In genomic region chr3:111978833-111979688, GRCh38 we compare ENCODE assay signal across 7 cellular contexts. TPM values are rescaled to one million over a fixed set of nuclear protein-coding genes. Genes with fewer than 3 reads are reported as not detected.
DNase-seq lines count a peak whose midpoint lies in the region; ATAC-seq, FAIRE-seq and TF ChIP-seq lines count a peak whose summit lies in the region.

TSS of gene ABHD10 (plus strand) at chr3:111979026. CDS start at chr3:111979062, 36 bp downstream.

- H3K36me3 Mint-ChIP-seq in brain = peaks cover 18% of the 10 kb centered on the region

- H3K27ac Mint-ChIP-seq in brain = peak within 1 kb of the TSS; percentile 71 to 98 (median 96)

- peaks cover 7% of the 10 kb centered on the region for H3K27me3 Mint-ChIP-seq in brain

- ATAC-seq in GM18517 (IDR thresholded peaks at IDR 0.05; ENCODE audit: unreplicated experiment) (peak; percentile 94), HG03039 (IDR thresholded peaks at IDR 0.05; ENCODE audit: unreplicated experiment) (peak; percentile 94), gastrocnemius medialis (peak; percentile 99 to 100)

- H3K9me3 ChIP-seq in iPS DF 6.9 (ENCODE audit: control insufficient read depth, insufficient read depth, low read length) (no peaks in the 10 kb centered on the region), gastrocnemius medialis (no peaks in the 10 kb centered on the region)

- H3K4me3 ChIP-seq in iPS DF 6.9 (ENCODE audit: low read length) (peak within 1 kb of the TSS; percentile 79), gastrocnemius medialis (peak within 1 kb of the TSS; percentile 78 to 96 (median 86))

- H3K4me1 ChIP-seq in iPS DF 6.9 (ENCODE audit: control insufficient read depth, insufficient read depth, low read length) = no peaks in the 10 kb centered on the region
- peaks cover 12 to 13% of the 10 kb centered on the region in 2 donors for H3K4me1 ChIP-seq in gastrocnemius medialis

- peak; percentile 86 for FAIRE-seq in TTC549 (lab: Jason Lieb, UNC)

- peaks cover 0 to 3% (median 0%) of the 10 kb centered on the region in 5 experiments for H3K9me3 Mint-ChIP-seq in brain

- intact Hi-C loops in gastrocnemius medialis (cut with DNase I; ENCODE audit: low total_unique reads) = loop anchor here (2.0 kb wide), 1 partner anchor 54 kb away; no protein-coding TSS in a partner anchor

- no peaks in the 10 kb centered on the region for H3K27me3 ChIP-seq in iPS DF 6.9 (ENCODE audit: control insufficient read depth, insufficient read depth, low read length)
- no peaks in the 10 kb centered on the region for H3K27me3 ChIP-seq in gastrocnemius medialis

- H3K4me1 Mint-ChIP-seq in brain = peaks cover 58% of the 10 kb centered on the region

- no CpG with 5 or more reads among the region's 50 CpGs for WGBS in iPS DF 6.9 (ENCODE audit: insufficient coverage, insufficient read length)

- TF ChIP-seq CTCF in brain (conservative IDR thresholded peaks at IDR 0.05) = no peak
- no peak for TF ChIP-seq CTCF in gastrocnemius medialis (IDR thresholded peaks at IDR 0.05 in 4 of 5, conservative IDR thresholded peaks at IDR 0.05 in 1 of 5)

- H3K27ac ChIP-seq in iPS DF 6.9 (ENCODE audit: low read length) (no peak within 1 kb of the TSS), gastrocnemius medialis (peak within 1 kb of the TSS; percentile 76 to 88 (median 83))

- H3K4me3 Mint-ChIP-seq in brain = peak within 1 kb of the TSS; percentile 77 to 88 (median 82)

- DNase-seq in NCI-H2107 (lab: John Stamatoyannopoulos, UW) (peak; percentile 99), iPS DF 6.9 (ENCODE audit: low read depth, low spot score) (peak; percentile 99), gastrocnemius medialis (peak; percentile 90 to 96)

- in situ Hi-C loops in gastrocnemius medialis (cut with MboI; ENCODE audit: low sequenced_read_pairs in 4 of 4) = loop anchor here in 1 of 4 donors (10.0 kb wide), 1 partner anchor 114 kb away; no protein-coding TSS in a partner anchor

- H3K36me3 ChIP-seq in iPS DF 6.9 (ENCODE audit: control insufficient read depth, insufficient read depth, low read length) = no peaks in the 10 kb centered on the region
- H3K36me3 ChIP-seq in gastrocnemius medialis = no peaks in the 10 kb centered on the region

- TF ChIP-seq POLR2A in gastrocnemius medialis (IDR thresholded peaks at IDR 0.05) = peak; percentile 70 to 75

RNA-seq across cellular contexts. Expression of gene ABHD10, which starts in this region (rescaled TPM):
- polyA plus RNA-seq in brain (ENCODE audit: insufficient read depth, low read depth, low replicate concordance) = 37.4 TPM
- 10 to 100 TPM in 1 of 4 donors, 1 to 10 TPM in 3; 6.3 to 13.3 (median 9.0) TPM for total RNA-seq in gastrocnemius medialis
